ENCODE assay signal across 11 cellular contexts in genomic region chr19:18172331-18173053, GRCh38. TPM values are rescaled to one million over a fixed set of nuclear protein-coding genes. Genes with fewer than 3 reads are reported as not detected.
A peak's percentile ranks its signal among the peaks of the same experiment; 100 is the strongest.
DNase-seq lines count a peak whose midpoint lies in the region; ATAC-seq, FAIRE-seq and TF ChIP-seq lines count a peak whose summit lies in the region.
"Had no signal": no experiment of that assay in that cellular context is flagged by ENCODE, and none has a peak within 500 bp of the region (broad histone marks: within the 10 kb centered on the region; RNA-seq: fewer than 3 reads in every experiment).

No MANE protein-coding gene starts in this region.

- ATAC-seq in gastroesophageal sphincter (no peak), HG03025 (IDR thresholded peaks at IDR 0.05; ENCODE audit: low FRiP score, unreplicated experiment) (no peak)
- ATAC-seq in stimulated activated naive B cell treated with anti-CD40 and anti-IgM and Interleukin-4, amounts not matched to agents 10 μg/mL and 1 μg/mL and 100 μg/mL, for 72 hours (replicated peaks), result no peak

- H3K4me3 ChIP-seq in OCI-LY7 (ENCODE audit: low read depth, low read length, poor library complexity, severe bottlenecking), result peak overlapping the region; percentile 88
- no peak overlapping the region for H3K4me3 ChIP-seq in gastroesophageal sphincter

- peaks cover 18% of the 10 kb centered on the region for H3K4me1 Mint-ChIP-seq in T-helper 2 cell treated with Interferon-gamma antibody and Interleukin-4, amounts not matched to agents 5 μg/mL and 100 μg/mL, for 36 hours (ENCODE audit: low read depth)
- H3K4me1 Mint-ChIP-seq in stimulated activated naive B cell treated with anti-CD40 and anti-IgM and Interleukin-4, amounts not matched to agents 10 μg/mL and 1 μg/mL and 100 μg/mL, for 72 hours, result peaks cover 59 to 94% of the 10 kb centered on the region in 2 donors

- peak overlapping the region; percentile 93 for H3K27ac ChIP-seq in OCI-LY7 (ENCODE audit: low read depth, low read length, poor library complexity, severe bottlenecking)
- peak overlapping the region in 3 of 4 donors; percentile 54 to 74 (median 66) for H3K27ac ChIP-seq in gastroesophageal sphincter
- H3K27ac ChIP-seq: foreskin keratinocyte, SK-N-MC had no signal

- intact Hi-C loops in OCI-LY7 (cut with micrococcal nuclease; ENCODE audit: unreplicated experiment) (no loop called here), head of caudate nucleus (cut with DNase I) (no loop called here)

- no peak for TF ChIP-seq EP300 in gastroesophageal sphincter (IDR thresholded peaks at IDR 0.05)

- H3K27ac Mint-ChIP-seq in T-helper 2 cell treated with Interferon-gamma antibody and Interleukin-4, amounts not matched to agents 5 μg/mL and 100 μg/mL, for 36 hours, result peak overlapping the region; percentile 45
- H3K27ac Mint-ChIP-seq in stimulated activated naive B cell treated with anti-CD40 and anti-IgM and Interleukin-4, amounts not matched to agents 10 μg/mL and 1 μg/mL and 100 μg/mL, for 72 hours, result peak overlapping the region; percentile 99

- TF ChIP-seq POLR2A in gastroesophageal sphincter (IDR thresholded peaks at IDR 0.05), result no peak

- no peak for DNase-seq in T-helper 2 cell treated with Interferon-gamma antibody and Interleukin-4, amounts not matched to agents 5 μg/mL and 100 μg/mL, for 36 hours (ENCODE audit: low spot score)
- DNase-seq in T-helper 2 cell (no peak), OCI-LY7 (ENCODE audit: low spot score) (no peak), HTR-8/SVneo (ENCODE audit: insufficient read length, low spot score) (no peak), head of caudate nucleus (no peak)
- no peak for DNase-seq in stimulated activated naive B cell treated with anti-CD40 and anti-IgM and Interleukin-4, amounts not matched to agents 10 μg/mL and 1 μg/mL and 100 μg/mL, for 72 hours
- DNase-seq: foreskin keratinocyte had no signal

- POLR2A ChIA-PET in OCI-LY7 (lab: Charles Lee), result no interaction called here

- no peaks in the 10 kb centered on the region for H3K9me3 ChIP-seq in OCI-LY7 (ENCODE audit: low read length)
- H3K9me3 ChIP-seq in gastroesophageal sphincter, result no peaks in the 10 kb centered on the region

- H3K9me2 ChIP-seq in OCI-LY7 (ENCODE audit: insufficient read depth, low read length), result no peaks in the 10 kb centered on the region

- no peak overlapping the region for H2AFZ ChIP-seq in OCI-LY7 (ENCODE audit: low read length)

- no TSS peak for BruUV-seq in OCI-LY7 (replicated peaks; lab: Mats Ljungman, UMichigan)

- no peaks in the 10 kb centered on the region for H3K27me3 ChIP-seq in gastroesophageal sphincter
- H3K27me3 ChIP-seq: foreskin keratinocyte had no signal

- H3K27me3 Mint-ChIP-seq in T-helper 2 cell treated with Interferon-gamma antibody and Interleukin-4, amounts not matched to agents 5 μg/mL and 100 μg/mL, for 36 hours (ENCODE audit: low read depth), result no peaks in the 10 kb centered on the region
- H3K27me3 Mint-ChIP-seq in stimulated activated naive B cell treated with anti-CD40 and anti-IgM and Interleukin-4, amounts not matched to agents 10 μg/mL and 1 μg/mL and 100 μg/mL, for 72 hours, result no peaks in the 10 kb centered on the region

- H3K4me1 ChIP-seq in OCI-LY7 (ENCODE audit: insufficient read depth, low read length, poor library complexity, severe bottlenecking), result peaks cover 73% of the 10 kb centered on the region
- peaks cover 0 to 24% (median 4%) of the 10 kb centered on the region in 3 donors for H3K4me1 ChIP-seq in gastroesophageal sphincter
- H3K4me1 ChIP-seq: foreskin keratinocyte had no signal

- H4K20me1 ChIP-seq in OCI-LY7 (ENCODE audit: insufficient read depth, low read length), result peaks cover 6% of the 10 kb centered on the region; the same call in 1 of the 2 replicates

- TF ChIP-seq CTCF in OCI-LY7 (conservative IDR thresholded peaks at IDR 0.05; ENCODE audit: low read length) (no peak), gastroesophageal sphincter (IDR thresholded peaks at IDR 0.05) (no peak)

- WGBS in gastroesophageal sphincter (ENCODE audit: low coverage in 1 of 2), 2 donors, result no CpG with 5 or more reads among the region's 7 CpGs

- H3K9me3 Mint-ChIP-seq in T-helper 2 cell treated with Interferon-gamma antibody and Interleukin-4, amounts not matched to agents 5 μg/mL and 100 μg/mL, for 36 hours, result no peaks in the 10 kb centered on the region
- peaks cover 0 to 3% of the 10 kb centered on the region in 2 donors for H3K9me3 Mint-ChIP-seq in stimulated activated naive B cell treated with anti-CD40 and anti-IgM and Interleukin-4, amounts not matched to agents 10 μg/mL and 1 μg/mL and 100 μg/mL, for 72 hours

- H3K79me2 ChIP-seq in OCI-LY7 (ENCODE audit: insufficient read depth, low read depth, low read length), result peaks cover 24% of the 10 kb centered on the region

- H3K36me3 ChIP-seq in OCI-LY7 (ENCODE audit: insufficient read depth, low read length) (peaks cover 26% of the 10 kb centered on the region), gastroesophageal sphincter (peaks cover 0 to 25% of the 10 kb centered on the region in 2 donors)

- FAIRE-seq in HTR-8/SVneo (lab: Jason Lieb, UNC), result no peak

- H3K4me2 ChIP-seq in OCI-LY7 (ENCODE audit: low read length), result peak overlapping the region; percentile 100

- CTCF ChIA-PET in OCI-LY7 (lab: Charles Lee; ENCODE audit: unreplicated experiment), result no interaction called here

- peaks cover 12% of the 10 kb centered on the region for H3K36me3 Mint-ChIP-seq in T-helper 2 cell treated with Interferon-gamma antibody and Interleukin-4, amounts not matched to agents 5 μg/mL and 100 μg/mL, for 36 hours (ENCODE audit: low read depth)
- H3K36me3 Mint-ChIP-seq in stimulated activated naive B cell treated with anti-CD40 and anti-IgM and Interleukin-4, amounts not matched to agents 10 μg/mL and 1 μg/mL and 100 μg/mL, for 72 hours, result peaks cover 52 to 74% of the 10 kb centered on the region in 2 donors

- H3K4me3 Mint-ChIP-seq in T-helper 2 cell treated with Interferon-gamma antibody and Interleukin-4, amounts not matched to agents 5 μg/mL and 100 μg/mL, for 36 hours, result peak overlapping the region; percentile 29
- H3K4me3 Mint-ChIP-seq in stimulated activated naive B cell treated with anti-CD40 and anti-IgM and Interleukin-4, amounts not matched to agents 10 μg/mL and 1 μg/mL and 100 μg/mL, for 72 hours, result peak overlapping the region; percentile 94 to 98

RNA-seq across cellular contexts. Expression of gene IFI30, which starts 1.1 kb away (rescaled TPM):
- total RNA-seq in OCI-LY7 (2014; rRNA removed; shearing (Covaris generic)), result 141 and 195 TPM in 2 replicates
- 117 and 170 TPM in 2 replicates for total RNA-seq in OCI-LY7 (2022)
- 10 to 100 TPM in 3 of 4 donors, 1 to 10 TPM in 1; 4.4 to 79.6 (median 40.8) TPM for total RNA-seq in gastroesophageal sphincter
- total RNA-seq: A673 had no signal

RNA-seq across cellular contexts. Expression of gene PIK3R2, which starts 19.5 kb away (rescaled TPM):
- total RNA-seq in OCI-LY7 (2014; rRNA removed; shearing (Covaris generic)), result 1.6 and 3.2 TPM in 2 replicates
- total RNA-seq in OCI-LY7 (2022) (20.5 and 30.0 TPM in 2 replicates), gastroesophageal sphincter (10 to 100 TPM in 3 of 4 donors, 1 to 10 TPM in 1; 5.3 to 30.1 (median 22.7) TPM)

RNA-seq across cellular contexts. Expression of gene MPV17L2, which starts 20.5 kb away (rescaled TPM):
- 21.9 and 23.7 TPM in 2 replicates for total RNA-seq in OCI-LY7 (2014; rRNA removed; shearing (Covaris generic))
- total RNA-seq in OCI-LY7 (2022) (18.1 and 22.6 TPM in 2 replicates), gastroesophageal sphincter (10 to 100 TPM; 13.8 to 30.7 (median 22.4) TPM)

RNA-seq across cellular contexts. Expression of gene RAB3A, which starts 31.4 kb away (rescaled TPM):
- total RNA-seq in OCI-LY7 (2014; rRNA removed; shearing (Covaris generic)), result 2.9 and 4.9 TPM in 2 replicates
- total RNA-seq in OCI-LY7 (2022), result 6.9 and 8.6 TPM in 2 replicates
- 1 to 10 TPM in 3 of 4 donors, under 1 TPM in 1; 0.92 to 3.8 (median 1.6) TPM for total RNA-seq in gastroesophageal sphincter

RNA-seq across cellular contexts. Expression of gene PDE4C, which starts 53.7 kb away (rescaled TPM):
- total RNA-seq in OCI-LY7 (2014; rRNA removed; shearing (Covaris generic)), result not detected in 2 replicates
- total RNA-seq in OCI-LY7 (2022) (0.77 and 1.4 TPM in 2 replicates), gastroesophageal sphincter (1 to 10 TPM in 1 of 4 donors, under 1 TPM in 3; 0.35 to 2.3 (median 0.53) TPM)
- total RNA-seq: A673, foreskin keratinocyte had no signal
